In genomic region chr6:159100011-159100788, GRCh38 we compare ENCODE assay signal across 15 cellular contexts. TPM values are rescaled to one million over a fixed set of nuclear protein-coding genes. Genes with fewer than 3 reads are reported as not detected.
DNase-seq lines count a peak whose midpoint lies in the region; ATAC-seq and TF ChIP-seq lines count a peak whose summit lies in the region.
"Had no signal": no experiment of that assay in that cellular context is flagged by ENCODE, and none has a peak within 500 bp of the region (broad histone marks: within the 10 kb centered on the region; RNA-seq: fewer than 3 reads in every experiment).

No MANE protein-coding gene starts in this region.

- H2AFZ ChIP-seq in DND-41 (ENCODE audit: low read depth, low read length) = no peak overlapping the region

- peak overlapping the region; percentile 85 for H3K27ac Mint-ChIP-seq in activated T-helper 17 cell treated with anti-CD3 and anti-CD28 coated beads, Interleukin-2, amount 50 U/mL, for 72 hours
- peak overlapping the region; percentile 23 to 91 (median 86) for H3K27ac Mint-ChIP-seq in naive thymus-derived CD8-positive, alpha-beta T cell

- peak overlapping the region; percentile 90 for H3K4me3 Mint-ChIP-seq in activated T-helper 17 cell treated with anti-CD3 and anti-CD28 coated beads, Interleukin-2, amount 50 U/mL, for 72 hours
- H3K4me3 Mint-ChIP-seq in naive thymus-derived CD8-positive, alpha-beta T cell = peak overlapping the region in 8 of 10 donors; percentile 9 to 54 (median 29)

- no peaks in the 10 kb centered on the region for H3K36me3 ChIP-seq in DND-41 (ENCODE audit: insufficient read depth, low read length)
- H3K36me3 ChIP-seq: BE2C, gastrocnemius medialis, tibial nerve had no signal

- H3K9ac ChIP-seq in DND-41 (ENCODE audit: low read depth, low read length) = no peak overlapping the region

- H3K36me3 Mint-ChIP-seq in activated T-helper 17 cell treated with anti-CD3 and anti-CD28 coated beads, Interleukin-2, amount 50 U/mL, for 72 hours (ENCODE audit: low read depth) = peaks cover 10% of the 10 kb centered on the region
- H3K36me3 Mint-ChIP-seq in naive thymus-derived CD8-positive, alpha-beta T cell = no peaks in the 10 kb centered on the region

- H3K9me3 ChIP-seq in DND-41 (ENCODE audit: insufficient read depth, low read length, severe bottlenecking) = no peaks in the 10 kb centered on the region
- H3K9me3 ChIP-seq: BE2C, gastrocnemius medialis, tibial nerve had no signal

- no peaks in the 10 kb centered on the region for H3K9me3 Mint-ChIP-seq in activated T-helper 17 cell treated with anti-CD3 and anti-CD28 coated beads, Interleukin-2, amount 50 U/mL, for 72 hours
- no peaks in the 10 kb centered on the region for H3K9me3 Mint-ChIP-seq in naive thymus-derived CD8-positive, alpha-beta T cell

- H4K20me1 ChIP-seq in DND-41 (ENCODE audit: insufficient read depth, low read length) = no peaks in the 10 kb centered on the region

- ATAC-seq in DND-41 (ENCODE audit: insufficient read depth, low read depth) (no peak), GM21717 (IDR thresholded peaks at IDR 0.05; ENCODE audit: unreplicated experiment) (no peak), HG03520 (IDR thresholded peaks at IDR 0.05; ENCODE audit: unreplicated experiment) (no peak)
- ATAC-seq in activated T-helper 17 cell treated with anti-CD3 and anti-CD28 coated beads, Interleukin-2, amount 50 U/mL, for 72 hours (replicated peaks) = no peak
- no peak for ATAC-seq in naive thymus-derived CD8-positive, alpha-beta T cell
- ATAC-seq: gastrocnemius medialis had no signal

- H3K4me1 Mint-ChIP-seq in activated T-helper 17 cell treated with anti-CD3 and anti-CD28 coated beads, Interleukin-2, amount 50 U/mL, for 72 hours = peaks cover 55% of the 10 kb centered on the region
- H3K4me1 Mint-ChIP-seq in naive thymus-derived CD8-positive, alpha-beta T cell = peaks cover 33 to 88% (median 72%) of the 10 kb centered on the region in 4 donors

- no peaks in the 10 kb centered on the region for H3K27me3 ChIP-seq in DND-41 (ENCODE audit: insufficient read depth, low read length, poor library complexity)
- H3K27me3 ChIP-seq: BE2C, gastrocnemius medialis, tibial nerve had no signal

- no peaks in the 10 kb centered on the region for H3K79me2 ChIP-seq in DND-41 (ENCODE audit: insufficient read depth, low read length)

- TF ChIP-seq CTCF in DND-41 (IDR thresholded peaks at IDR 0.05; ENCODE audit: borderline replicate concordance, extremely low read depth, low read length, poor library complexity, severe bottlenecking) = no peak

- POLR2A ChIA-PET in naive thymus-derived CD8-positive, alpha-beta T cell (lab: Charles Lee) = interaction anchor here (0.7 to 8.3 kb wide), 6 partner anchors 35 to 92 kb away, joined by 4 to 183 read pairs (median 12); partner anchors contain the start of gene TAGAP

- DNase-seq in AG20443 (ENCODE audit: low spot score) (peak; percentile 46), DND-41 (peak; percentile 2), dermis blood vessel endothelial cell (no peak), KG1 (lab: John Stamatoyannopoulos, UW) (no peak)
- no peak for DNase-seq in naive thymus-derived CD8-positive, alpha-beta T cell
- DNase-seq: BE2C, gastrocnemius medialis, NCI-H2029 treated with DMSO at 0.1 percent for 48 hours, posterior cingulate gyrus, Right ventricle myocardium superior had no signal

- no peak overlapping the region for H3K4me3 ChIP-seq in DND-41 (ENCODE audit: low read depth in 1 of 2, low read length in 2 of 2)
- H3K4me3 ChIP-seq: gastrocnemius medialis, tibial nerve had no signal

- H3K27me3 Mint-ChIP-seq in activated T-helper 17 cell treated with anti-CD3 and anti-CD28 coated beads, Interleukin-2, amount 50 U/mL, for 72 hours = no peaks in the 10 kb centered on the region
- H3K27me3 Mint-ChIP-seq in naive thymus-derived CD8-positive, alpha-beta T cell = no peaks in the 10 kb centered on the region

- peaks cover 12% of the 10 kb centered on the region for H3K4me1 ChIP-seq in DND-41 (ENCODE audit: insufficient read depth, low read length)

- no peak overlapping the region for H3K4me2 ChIP-seq in DND-41 (ENCODE audit: insufficient read depth, low read length)

- no peak overlapping the region for H3K27ac ChIP-seq in DND-41 (ENCODE audit: low read length)
- H3K27ac ChIP-seq: gastrocnemius medialis, tibial nerve had no signal

RNA-seq across cellular contexts. Expression of gene TAGAP, which starts 55.4 kb away (rescaled TPM):
- total RNA-seq in activated T-helper 17 cell treated with anti-CD3 and anti-CD28 coated beads, Interleukin-2, amount 50 U/mL, for 72 hours = 10 to 100 TPM; 11.7 to 80.7 TPM
- total RNA-seq in naive thymus-derived CD8-positive, alpha-beta T cell = 10 to 100 TPM; 54.5 to 56.9 TPM
- polyA plus RNA-seq in naive thymus-derived CD8-positive, alpha-beta T cell = 100 to 1,000 TPM in 1 of 3 donors, 10 to 100 TPM in 2; 97.4 to 111 (median 98.2) TPM
- not detected in 2 replicates for total RNA-seq in dermis blood vessel endothelial cell
- total RNA-seq: Daoy had no signal

Comparison
In these comparisons a context has a peak if more than half of its experiments do, and no peak if none do; other contexts are left out.
1. DNase-seq: peak in AG20443 (single experiment) and DND-41 (single experiment); none in naive thymus-derived CD8-positive, alpha-beta T cell (0 of 10), dermis blood vessel endothelial cell (single experiment) and KG1 (single experiment).
2. RNA of gene TAGAP, which starts 55.4 kb away (total RNA-seq): 11.7 to 80.7 TPM in activated T-helper 17 cell treated with anti-CD3 and anti-CD28 coated beads, Interleukin-2, amount 50 U/mL, for 72 hours and 54.5 to 56.9 TPM in naive thymus-derived CD8-positive, alpha-beta T cell; not detected in dermis blood vessel endothelial cell; every median in the first group is over 10 times any median in the second.